Comparison of ENCODE assay signal across 8 cellular contexts in genomic region chr1:6999826-7000225, GRCh38.
"Had no signal": no experiment of that assay in that cellular context is flagged by ENCODE, and none has a peak within 500 bp of the region (broad histone marks: within the 10 kb centered on the region; RNA-seq: fewer than 3 reads in every experiment).

No MANE protein-coding gene starts in this region.

- H3K4me3 Mint-ChIP-seq: GM23338, HFFc6, IgD-negative memory B cell had no signal

- H3K36me3 ChIP-seq: HAP-1 had no signal

- ATAC-seq: GM23338, HCT116, HepG2 had no signal

- H3K27ac ChIP-seq: HL-60 had no signal

- H3K9me3 Mint-ChIP-seq: GM23338, HFFc6 had no signal

- H3K9me3 ChIP-seq: HAP-1 had no signal

- H3K4me1 ChIP-seq: HAP-1 had no signal

- H3K4me3 ChIP-seq: GM23338, HAP-1 had no signal

- H3K27ac Mint-ChIP-seq: GM23338, HFFc6, IgD-negative memory B cell had no signal

- DNase-seq: H7, HFFc6 had no signal
